ENCODE assay signal across 26 cellular contexts in genomic region chr15:71290002-71290401, GRCh38.
DNase-seq lines count a peak whose midpoint lies in the region; ATAC-seq and TF ChIP-seq lines count a peak whose summit lies in the region.
"Had no signal": no experiment of that assay in that cellular context is flagged by ENCODE, and none has a peak within 500 bp of the region (broad histone marks: within the 10 kb centered on the region; RNA-seq: fewer than 3 reads in every experiment).

No MANE protein-coding gene starts in this region.

- peaks cover 25% of the 10 kb centered on the region for H3K36me3 ChIP-seq in ACC112 (ENCODE audit: insufficient read depth, low read length)
- no peaks in the 10 kb centered on the region for H3K36me3 ChIP-seq in ascending aorta
- H3K36me3 ChIP-seq in lung (ENCODE audit: control insufficient read depth in 2 of 2, insufficient read depth in 2 of 2, low read length in 2 of 2), result no peaks in the 10 kb centered on the region
- no peaks in the 10 kb centered on the region for H3K36me3 ChIP-seq in CD8-positive, alpha-beta T cell (ENCODE audit: insufficient read depth, low read length)
- H3K36me3 ChIP-seq: BLaER1 treated with 17β-estradiol and CSF1 and Interleukin-3, amounts not matched to agents 10 nM and 100 nM; Peyer's patch; right lobe of liver; SJCRH30; spleen; stomach; thyroid gland; vagina had no signal

- no peak for ATAC-seq in lung (ENCODE audit: insufficient read depth, low FRiP score)
- no peak for ATAC-seq in HG03565 (IDR thresholded peaks at IDR 0.05; ENCODE audit: unreplicated experiment)
- ATAC-seq in CD8-positive, alpha-beta T cell, result no peak
- ATAC-seq: HCT116, left lobe of liver had no signal

- CTCF ChIA-PET in CD8-positive, alpha-beta T cell (lab: Charles Lee), result no interaction called here

- H3K4me1 ChIP-seq in ACC112 (ENCODE audit: control insufficient read depth, insufficient read depth, low read length, unreplicated experiment), result peaks cover 44% of the 10 kb centered on the region
- peaks cover 3 to 32% of the 10 kb centered on the region in 2 donors for H3K4me1 ChIP-seq in ascending aorta
- H3K4me1 ChIP-seq in lung (ENCODE audit: control insufficient read depth in 2 of 2, insufficient read depth in 2 of 2, low read length in 2 of 2), result peaks cover 10 to 20% of the 10 kb centered on the region in 2 donors
- H3K4me1 ChIP-seq in CD8-positive, alpha-beta T cell (ENCODE audit: insufficient read depth, low read length), result peaks cover 9% of the 10 kb centered on the region
- H3K4me1 ChIP-seq: spleen had no signal

- peaks cover 5% of the 10 kb centered on the region for H3K9me3 Mint-ChIP-seq in HFFc6
- no peaks in the 10 kb centered on the region for H3K9me3 Mint-ChIP-seq in CD8-positive, alpha-beta T cell
- H3K9me3 Mint-ChIP-seq: activated B cell treated with CpG ODN at 0.5 μM for 24 hours; activated CD4-positive, alpha-beta T cell treated with anti-CD3 and anti-CD28 coated beads, Interleukin-2, amount 10 ng/mL, durations not matched to agents 7 days and 5 days had no signal

- no peaks in the 10 kb centered on the region for H3K27me3 Mint-ChIP-seq in HFFc6 (ENCODE audit: insufficient read depth)
- peaks cover 12% of the 10 kb centered on the region for H3K27me3 Mint-ChIP-seq in CD8-positive, alpha-beta T cell (ENCODE audit: low read depth)

- H3K27ac ChIP-seq in ACC112 (ENCODE audit: low read depth, low read length) (peak overlapping the region; percentile 66; the same call in 1 of the 2 replicates), ascending aorta (peak overlapping the region; percentile 67 to 76), lung (ENCODE audit: low read depth in 1 of 2, low read length in 1 of 2) (peak overlapping the region; percentile 33 to 80)
- H3K27ac ChIP-seq in CD8-positive, alpha-beta T cell (ENCODE audit: low read depth, low read length), result no peak overlapping the region
- H3K27ac ChIP-seq: BLaER1 treated with 17β-estradiol and CSF1 and Interleukin-3, amounts not matched to agents 10 nM and 100 nM; Peyer's patch; right lobe of liver; SJCRH30; spleen; stomach; thyroid gland; vagina had no signal

- H3K27me3 ChIP-seq in ACC112 (ENCODE audit: insufficient read depth, low read length), result no peaks in the 10 kb centered on the region
- no peaks in the 10 kb centered on the region for H3K27me3 ChIP-seq in ascending aorta
- no peaks in the 10 kb centered on the region for H3K27me3 ChIP-seq in lung (ENCODE audit: control insufficient read depth, insufficient read depth)
- H3K27me3 ChIP-seq in CD8-positive, alpha-beta T cell (ENCODE audit: insufficient read depth, low read length), result no peaks in the 10 kb centered on the region
- H3K27me3 ChIP-seq: BLaER1 treated with 17β-estradiol and CSF1 and Interleukin-3, amounts not matched to agents 10 nM and 100 nM; Peyer's patch; right lobe of liver; SJCRH30; stomach; thyroid gland; vagina had no signal

- H2AFZ ChIP-seq in ACC112 (ENCODE audit: low read length, unreplicated experiment), result no peak overlapping the region

- DNase-seq in HFFc6 (no peak), ascending aorta (ENCODE audit: low spot score in 2 of 2) (no peak), lung (ENCODE audit: low spot score) (no peak)
- no peak for DNase-seq in stimulated activated CD4-positive, alpha-beta T cell treated with anti-CD3 and anti-CD28 coated beads, Interleukin-4, amount 100 ng/mL, for 1 hour
- no peak for DNase-seq in CD8-positive, alpha-beta T cell
- DNase-seq: activated B cell treated with CpG ODN at 0.5 μM for 24 hours; activated CD4-positive, alpha-beta T cell treated with anti-CD3 and anti-CD28 coated beads, Interleukin-2, amount 10 ng/mL, durations not matched to agents 7 days and 5 days; COR-L47; DMS53; effector CD4-positive, alpha-beta T cell; NCI-H187; NCI-H526; Peyer's patch; right lobe of liver; SJCRH30; spleen; stomach; thyroid gland had no signal

- H3K27ac Mint-ChIP-seq in HFFc6, result peak overlapping the region; percentile 52
- H3K27ac Mint-ChIP-seq in CD8-positive, alpha-beta T cell, result no peak overlapping the region
- H3K27ac Mint-ChIP-seq: activated B cell treated with CpG ODN at 0.5 μM for 24 hours; activated CD4-positive, alpha-beta T cell treated with anti-CD3 and anti-CD28 coated beads, Interleukin-2, amount 10 ng/mL, durations not matched to agents 7 days and 5 days; mesothelial cell of epicardium had no signal

- 82 to 83% methylated on average over 3 of the region's 3 CpGs for WGBS in lung, 2 donors

- no peaks in the 10 kb centered on the region for H3K79me2 ChIP-seq in ACC112 (ENCODE audit: control insufficient read depth, insufficient read depth, low read length, unreplicated experiment)

- TF ChIP-seq CTCF in HFFc6 (IDR thresholded peaks at IDR 0.05) (no peak), ascending aorta (IDR thresholded peaks at IDR 0.05) (no peak), lung (IDR thresholded peaks at IDR 0.05; ENCODE audit: control extremely low read depth, extremely low read depth) (no peak)
- TF ChIP-seq CTCF in CD8-positive, alpha-beta T cell (IDR thresholded peaks at IDR 0.05), result no peak

- H3K9me3 ChIP-seq in ascending aorta, result no peaks in the 10 kb centered on the region
- H3K9me3 ChIP-seq in lung (ENCODE audit: control insufficient read depth in 2 of 2, insufficient read depth in 1 of 2, low read length in 1 of 2), result peaks cover 0 to 2% of the 10 kb centered on the region in 2 donors
- no peaks in the 10 kb centered on the region for H3K9me3 ChIP-seq in CD8-positive, alpha-beta T cell (ENCODE audit: low read length)
- H3K9me3 ChIP-seq: BLaER1 treated with 17β-estradiol and CSF1 and Interleukin-3, amounts not matched to agents 10 nM and 100 nM; Peyer's patch; right lobe of liver; spleen; stomach; thyroid gland; vagina had no signal

- intact Hi-C loops in ascending aorta (cut with DNase I), result no loop called here
- intact Hi-C loops in CD8-positive, alpha-beta T cell (cut with DNase I, micrococcal nuclease), result no loop called here

- POLR2A ChIA-PET in CD8-positive, alpha-beta T cell (lab: Charles Lee), result no interaction called here

- H3K4me3 Mint-ChIP-seq in HFFc6, result no peak overlapping the region; the same call in 1 of the 2 replicates
- H3K4me3 Mint-ChIP-seq in CD8-positive, alpha-beta T cell, result no peak overlapping the region
- H3K4me3 Mint-ChIP-seq: activated B cell treated with CpG ODN at 0.5 μM for 24 hours; activated CD4-positive, alpha-beta T cell treated with anti-CD3 and anti-CD28 coated beads, Interleukin-2, amount 10 ng/mL, durations not matched to agents 7 days and 5 days; activated naive CD4-positive, alpha-beta T cell treated with anti-CD3 and anti-CD28 coated beads, Interleukin-2, amount 50 U/mL, for 24 hours; mesothelial cell of epicardium had no signal

- H3K4me3 ChIP-seq in ACC112 (ENCODE audit: low read depth, low read length) (no peak overlapping the region), ascending aorta (no peak overlapping the region), lung (no peak overlapping the region)
- no peak overlapping the region for H3K4me3 ChIP-seq in CD8-positive, alpha-beta T cell (ENCODE audit: low read depth, low read length)
- H3K4me3 ChIP-seq: BLaER1 treated with 17β-estradiol and CSF1 and Interleukin-3, amounts not matched to agents 10 nM and 100 nM; Peyer's patch; right lobe of liver; SJCRH30; spleen; stomach; thyroid gland; vagina had no signal

- H3K36me3 Mint-ChIP-seq in HFFc6 (ENCODE audit: low read depth), result peaks cover 37% of the 10 kb centered on the region
- no peaks in the 10 kb centered on the region for H3K36me3 Mint-ChIP-seq in CD8-positive, alpha-beta T cell
- H3K36me3 Mint-ChIP-seq: activated naive CD4-positive, alpha-beta T cell treated with anti-CD3 and anti-CD28 coated beads, Interleukin-2, amount 50 U/mL, for 24 hours had no signal

- peaks cover 86% of the 10 kb centered on the region for H3K4me1 Mint-ChIP-seq in HFFc6 (ENCODE audit: low read depth)
- peaks cover 12% of the 10 kb centered on the region for H3K4me1 Mint-ChIP-seq in CD8-positive, alpha-beta T cell (ENCODE audit: low read depth)
- H3K4me1 Mint-ChIP-seq: activated B cell treated with CpG ODN at 0.5 μM for 24 hours had no signal
